8 cellular contexts compared by ENCODE assay signal in the genomic region with DNA sequence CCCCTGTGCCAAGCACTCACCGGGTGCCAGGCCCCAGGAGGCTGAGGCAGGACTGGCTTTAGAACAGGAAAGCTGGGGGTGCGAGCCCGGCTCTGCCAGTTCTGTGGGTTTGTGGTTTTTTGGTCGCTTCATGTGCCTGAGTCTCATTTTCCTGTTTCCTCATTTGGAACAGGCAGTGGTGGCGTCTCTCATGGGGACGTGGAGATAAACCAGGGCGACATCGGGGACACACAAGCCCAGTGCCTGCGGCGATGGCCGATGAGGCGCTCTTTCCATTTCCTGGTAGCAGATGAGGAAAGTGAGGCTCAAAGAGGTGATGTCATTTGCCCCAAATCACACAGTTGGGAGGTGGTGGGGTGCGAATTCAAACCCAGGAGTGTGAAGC. TPM values are rescaled to one million over a fixed set of nuclear protein-coding genes. Genes with fewer than 3 reads are reported as not detected.
DNase-seq lines count a peak whose midpoint lies in the region; ATAC-seq and TF ChIP-seq lines count a peak whose summit lies in the region.

No MANE protein-coding gene starts in this region.

- H3K4me3 ChIP-seq in esophagus (ENCODE audit: low read depth in 1 of 2, low read length in 2 of 2), result no peak overlapping the region

- H3K4me1 ChIP-seq in esophagus (ENCODE audit: control insufficient read depth in 2 of 2, insufficient read depth in 2 of 2, low read length in 1 of 2), result peaks cover 7 to 24% of the 10 kb centered on the region in 2 donors

- H3K36me3 ChIP-seq in KOPT-K1 (ENCODE audit: insufficient read depth, low read length) (no peaks in the 10 kb centered on the region), esophagus (ENCODE audit: control insufficient read depth in 2 of 2, insufficient read depth in 2 of 2, low read length in 1 of 2) (no peaks in the 10 kb centered on the region)

- peak; percentile 33 for DNase-seq in stimulated activated CD8-positive, alpha-beta memory T cell treated with anti-CD3 and anti-CD28 coated beads, Interleukin-4, amount 100 ng/mL, for 24 hours (ENCODE audit: low read depth)
- DNase-seq in sciatic nerve (ENCODE audit: low spot score), result no peak
- DNase-seq in middle frontal gyrus (ENCODE audit: extremely low spot score, low spot score), result no peak

- WGBS in esophagus, 2 donors, result 46% methylated on average over 13 of the region's 13 CpGs

- H3K27ac ChIP-seq in KOPT-K1 (ENCODE audit: low read depth, low read length, poor library complexity, severe bottlenecking), result peak overlapping the region; percentile 39
- peak overlapping the region; percentile 100; the same call in 1 of the 2 replicates for H3K27ac ChIP-seq in VCaP
- H3K27ac ChIP-seq in esophagus (ENCODE audit: low read depth in 2 of 2, low read length in 1 of 2), result peak overlapping the region; percentile 33 to 36

- no peak for ATAC-seq in HG03460 (IDR thresholded peaks at IDR 0.05; ENCODE audit: unreplicated experiment)
- no peak for ATAC-seq in sciatic nerve
- ATAC-seq in HG03432 (IDR thresholded peaks at IDR 0.05; ENCODE audit: unreplicated experiment), result no peak

- TF ChIP-seq CTCF in VCaP (conservative IDR thresholded peaks at IDR 0.05), result no peak

- intact Hi-C loops in sciatic nerve (cut with DNase I), result no loop called here

- no peaks in the 10 kb centered on the region for H3K9me3 ChIP-seq in KOPT-K1 (ENCODE audit: insufficient read depth, low read length, poor library complexity, severe bottlenecking)
- H3K9me3 ChIP-seq in esophagus (ENCODE audit: control insufficient read depth in 2 of 2, insufficient read depth in 1 of 2, low read depth in 1 of 2, low read length in 1 of 2), result no peaks in the 10 kb centered on the region

- H3K27me3 ChIP-seq in esophagus (ENCODE audit: control insufficient read depth in 1 of 2, insufficient read depth in 2 of 2, low read length in 2 of 2), result no peaks in the 10 kb centered on the region

RNA-seq across cellular contexts. Expression of a gene that starts 20.8 kb away (rescaled TPM):
- 1 to 10 TPM; 3.7 to 7.3 TPM for polyA plus RNA-seq in esophagus
- total RNA-seq in sciatic nerve, result 38.0 TPM

Comparison
In these comparisons a context has a peak if more than half of its experiments do, and no peak if none do; other contexts are left out.
1. H3K27ac ChIP-seq: peak in every context shown above with its lines; median percentile 100 in VCaP; 39 in KOPT-K1; 34 in esophagus.